In genomic region chr14:77641534-77642341, GRCh38 we compare ENCODE assay signal across 8 cellular contexts. TPM values are rescaled to one million over a fixed set of nuclear protein-coding genes. Genes with fewer than 3 reads are reported as not detected.
A peak's percentile ranks its signal among the peaks of the same experiment; 100 is the strongest.
DNase-seq lines count a peak whose midpoint lies in the region; ATAC-seq and FAIRE-seq lines count a peak whose summit lies in the region.

No MANE protein-coding gene starts in this region.

- peak; percentile 75 for ATAC-seq in GM21390 (IDR thresholded peaks at IDR 0.05; ENCODE audit: unreplicated experiment)
- peak; percentile 92 for ATAC-seq in left ventricle myocardium superior
- no peak for ATAC-seq in GM18873 (IDR thresholded peaks at IDR 0.05; ENCODE audit: low FRiP score, unreplicated experiment)

- H3K9me3 ChIP-seq in small intestine (ENCODE audit: control insufficient read depth, low read depth), result no peaks in the 10 kb centered on the region

- H3K27ac Mint-ChIP-seq in activated naive CD8-positive, alpha-beta T cell treated with anti-CD3 and anti-CD28 coated beads for 36 hours, result peak overlapping the region; percentile 87

- no peak for FAIRE-seq in small intestine (lab: Jason Lieb, UNC)

- H3K4me1 Mint-ChIP-seq in activated naive CD8-positive, alpha-beta T cell treated with anti-CD3 and anti-CD28 coated beads for 36 hours, result peaks cover 16% of the 10 kb centered on the region

- intact Hi-C loops in left ventricle myocardium superior (cut with micrococcal nuclease), result no loop called here

- peak overlapping the region; percentile 79 for H3K4me3 Mint-ChIP-seq in activated naive CD8-positive, alpha-beta T cell treated with anti-CD3 and anti-CD28 coated beads for 36 hours

- peak overlapping the region; percentile 18 to 42 for H3K4me3 ChIP-seq in small intestine (ENCODE audit: low read depth in 1 of 2, low read length in 2 of 2)

- H3K27me3 ChIP-seq in small intestine (ENCODE audit: control insufficient read depth in 2 of 2, insufficient read depth in 2 of 2, low read length in 2 of 2), result no peaks in the 10 kb centered on the region

- H3K27me3 Mint-ChIP-seq in activated naive CD8-positive, alpha-beta T cell treated with anti-CD3 and anti-CD28 coated beads for 36 hours, result peaks cover 3% of the 10 kb centered on the region

- peaks cover 3% of the 10 kb centered on the region for H3K9me3 Mint-ChIP-seq in activated naive CD8-positive, alpha-beta T cell treated with anti-CD3 and anti-CD28 coated beads for 36 hours

- no peaks in the 10 kb centered on the region for H3K36me3 Mint-ChIP-seq in activated naive CD8-positive, alpha-beta T cell treated with anti-CD3 and anti-CD28 coated beads for 36 hours

- H3K27ac ChIP-seq in small intestine (ENCODE audit: low read depth in 1 of 2, low read length in 1 of 2), result peak overlapping the region in 1 of 2 donors; percentile 70

- H3K36me3 ChIP-seq in small intestine (ENCODE audit: control insufficient read depth in 2 of 2, insufficient read depth in 2 of 2, low read length in 2 of 2), result no peaks in the 10 kb centered on the region

- 13 to 17% (median 17%) methylated on average over 44 to 47 of the region's 47 CpGs for WGBS in small intestine, 3 donors

- DNase-seq in AG08396 (ENCODE audit: low spot score), result peak; percentile 86
- peak; percentile 26 for DNase-seq in SKM-1 (lab: John Stamatoyannopoulos, UW; ENCODE audit: unreplicated experiment)
- peak; percentile 73 for DNase-seq in activated naive CD8-positive, alpha-beta T cell treated with anti-CD3 and anti-CD28 coated beads for 36 hours
- peak; percentile 91 for DNase-seq in left ventricle myocardium superior
- peak; percentile 69 for DNase-seq in small intestine
- no peak for DNase-seq in NCI-H2196 (lab: John Stamatoyannopoulos, UW; ENCODE audit: unreplicated experiment)

- H3K4me1 ChIP-seq in small intestine (ENCODE audit: control insufficient read depth in 2 of 2, insufficient read depth in 1 of 2, low read depth in 1 of 2, low read length in 1 of 2), result peaks cover 0 to 5% of the 10 kb centered on the region in 2 donors

RNA-seq across cellular contexts. Expression of gene SPTLC2, which starts 25.3 kb away (rescaled TPM):
- 10 to 100 TPM; 30.7 to 36.2 TPM for total RNA-seq in activated naive CD8-positive, alpha-beta T cell treated with anti-CD3 and anti-CD28 coated beads for 36 hours
- total RNA-seq in left ventricle myocardium superior, result 10.9 TPM
- polyA plus RNA-seq in small intestine, result 10 to 100 TPM in 1 of 3 donors, 1 to 10 TPM in 2; 5.9 to 27.5 (median 6.7) TPM
